1 cellular context compared by ENCODE assay signal in the genomic region with DNA sequence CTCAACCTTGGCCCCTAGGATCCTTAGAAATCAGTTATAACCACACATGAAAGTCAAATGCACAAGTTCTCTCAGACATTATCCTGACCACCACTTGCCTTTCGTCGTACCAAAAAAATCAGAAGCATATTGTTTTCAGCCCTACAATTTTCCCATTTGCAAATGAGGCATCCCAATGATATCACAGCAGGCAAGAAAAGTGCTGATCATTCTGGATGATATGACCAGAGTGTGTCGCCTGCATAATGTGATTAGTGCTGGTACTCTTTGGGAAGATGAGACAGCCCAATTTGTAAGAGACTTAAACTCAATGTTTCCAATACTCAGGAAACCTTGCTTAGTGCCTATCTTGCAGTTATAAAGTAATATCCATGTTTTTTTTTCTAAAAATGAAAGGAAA.
TF ChIP-seq lines count a peak whose summit lies in the region.

No MANE protein-coding gene starts in this region.

TF ChIP-seq in K562, 482 proteins besides CTCF, POLR2A, EP300 and RAD21 (continued from another document and continues in another):
- TF ChIP-seq, protein P1, sequence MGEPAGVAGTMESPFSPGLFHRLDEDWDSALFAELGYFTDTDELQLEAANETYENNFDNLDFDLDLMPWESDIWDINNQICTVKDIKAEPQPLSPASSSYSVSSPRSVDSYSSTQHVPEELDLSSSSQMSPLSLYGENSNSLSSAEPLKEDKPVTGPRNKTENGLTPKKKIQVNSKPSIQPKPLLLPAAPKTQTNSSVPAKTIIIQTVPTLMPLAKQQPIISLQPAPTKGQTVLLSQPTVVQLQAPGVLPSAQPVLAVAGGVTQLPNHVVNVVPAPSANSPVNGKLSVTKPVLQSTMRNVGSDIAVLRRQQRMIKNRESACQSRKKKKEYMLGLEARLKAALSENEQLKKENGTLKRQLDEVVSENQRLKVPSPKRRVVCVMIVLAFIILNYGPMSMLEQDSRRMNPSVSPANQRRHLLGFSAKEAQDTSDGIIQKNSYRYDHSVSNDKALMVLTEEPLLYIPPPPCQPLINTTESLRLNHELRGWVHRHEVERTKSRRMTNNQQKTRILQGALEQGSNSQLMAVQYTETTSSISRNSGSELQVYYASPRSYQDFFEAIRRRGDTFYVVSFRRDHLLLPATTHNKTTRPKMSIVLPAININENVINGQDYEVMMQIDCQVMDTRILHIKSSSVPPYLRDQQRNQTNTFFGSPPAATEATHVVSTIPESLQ (CRISPR knock-in tag; IDR thresholded peaks at IDR 0.05) = no peak
- TF ChIP-seq KLF6 (CRISPR knock-in tag; IDR thresholded peaks at IDR 0.05; ENCODE audit: borderline replicate concordance) = no peak
- TF ChIP-seq TCFL5 (CRISPR knock-in tag; conservative IDR thresholded peaks at IDR 0.05) = no peak
- 0 out of 2 replicates have a peak, but pooled peaks have one; percentile 33 for TF ChIP-seq SOX6 (IDR thresholded peaks at IDR 0.05)
- no peak for TF ChIP-seq ZNF23 (CRISPR knock-in tag; IDR thresholded peaks at IDR 0.05)
- TF ChIP-seq ZKSCAN8 (CRISPR knock-in tag; IDR thresholded peaks at IDR 0.05) = no peak
- TF ChIP-seq KLF10 (CRISPR knock-in tag; IDR thresholded peaks at IDR 0.05) = no peak
- TF ChIP-seq NCOR1 (IDR thresholded peaks at IDR 0.05) = peak; percentile 51
- no peak for TF ChIP-seq ZC3H11A (IDR thresholded peaks at IDR 0.05; ENCODE audit: low read depth, low read length)
- TF ChIP-seq HNRNPUL1 (IDR thresholded peaks at IDR 0.05; ENCODE audit: low read length) = no peak
- TF ChIP-seq MAFG (tag; conservative IDR thresholded peaks at IDR 0.05) = peak; percentile 63
- peak; percentile 60 for TF ChIP-seq TCF3 (CRISPR knock-in tag; IDR thresholded peaks at IDR 0.05)
- no peak for TF ChIP-seq SRSF7 (optimal IDR thresholded peaks at IDR 0.05; ENCODE audit: low read depth, low read length)
- peak in 1 of 2 experiments; percentile 44; a peak in 2 of 4 replicates for TF ChIP-seq RCOR1 (IDR thresholded peaks at IDR 0.05; ENCODE audit: borderline replicate concordance in 1 of 2, low read depth in 2 of 2, low read length in 2 of 2)
- TF ChIP-seq, protein P2, sequence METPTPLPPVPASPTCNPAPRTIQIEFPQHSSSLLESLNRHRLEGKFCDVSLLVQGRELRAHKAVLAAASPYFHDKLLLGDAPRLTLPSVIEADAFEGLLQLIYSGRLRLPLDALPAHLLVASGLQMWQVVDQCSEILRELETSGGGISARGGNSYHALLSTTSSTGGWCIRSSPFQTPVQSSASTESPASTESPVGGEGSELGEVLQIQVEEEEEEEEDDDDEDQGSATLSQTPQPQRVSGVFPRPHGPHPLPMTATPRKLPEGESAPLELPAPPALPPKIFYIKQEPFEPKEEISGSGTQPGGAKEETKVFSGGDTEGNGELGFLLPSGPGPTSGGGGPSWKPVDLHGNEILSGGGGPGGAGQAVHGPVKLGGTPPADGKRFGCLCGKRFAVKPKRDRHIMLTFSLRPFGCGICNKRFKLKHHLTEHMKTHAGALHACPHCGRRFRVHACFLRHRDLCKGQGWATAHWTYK (CRISPR knock-in tag; IDR thresholded peaks at IDR 0.05) = no peak
- TF ChIP-seq ZNF316 (IDR thresholded peaks at IDR 0.05) = peak; percentile 78
- TF ChIP-seq TEAD4 (IDR thresholded peaks at IDR 0.05; ENCODE audit: low read length) = peak; percentile 66
- TF ChIP-seq TEAD4 (CRISPR knock-in tag; IDR thresholded peaks at IDR 0.05; ENCODE audit: borderline replicate concordance) = no peak
- no peak for TF ChIP-seq JUNB (CRISPR knock-in tag; conservative IDR thresholded peaks at IDR 0.05)
- TF ChIP-seq STAT5B (CRISPR knock-in tag; IDR thresholded peaks at IDR 0.05) = no peak
- no peak for TF ChIP-seq ASH1L (IDR thresholded peaks at IDR 0.05; ENCODE audit: borderline replicate concordance, low read depth, partially characterized antibody)
- no peak for TF ChIP-seq MCM5 (IDR thresholded peaks at IDR 0.05; ENCODE audit: low read depth)
- TF ChIP-seq SAP30 (IDR thresholded peaks at IDR 0.05; ENCODE audit: borderline replicate concordance, insufficient read depth, low read depth, low read length, poor library complexity, severe bottlenecking) = no peak
- TF ChIP-seq, protein P3, sequence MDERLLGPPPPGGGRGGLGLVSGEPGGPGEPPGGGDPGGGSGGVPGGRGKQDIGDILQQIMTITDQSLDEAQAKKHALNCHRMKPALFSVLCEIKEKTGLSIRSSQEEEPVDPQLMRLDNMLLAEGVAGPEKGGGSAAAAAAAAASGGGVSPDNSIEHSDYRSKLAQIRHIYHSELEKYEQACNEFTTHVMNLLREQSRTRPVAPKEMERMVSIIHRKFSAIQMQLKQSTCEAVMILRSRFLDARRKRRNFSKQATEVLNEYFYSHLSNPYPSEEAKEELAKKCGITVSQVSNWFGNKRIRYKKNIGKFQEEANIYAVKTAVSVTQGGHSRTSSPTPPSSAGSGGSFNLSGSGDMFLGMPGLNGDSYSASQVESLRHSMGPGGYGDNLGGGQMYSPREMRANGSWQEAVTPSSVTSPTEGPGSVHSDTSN (CRISPR knock-in tag; IDR thresholded peaks at IDR 0.05; ENCODE audit: low read depth) = no peak
- TF ChIP-seq, protein P3 (tag; conservative IDR thresholded peaks at IDR 0.05; ENCODE audit: low read depth) = no peak
- peak; percentile 54; the same call in 1 of the 2 replicates for TF ChIP-seq POLR2AphosphoS5 (IDR thresholded peaks at IDR 0.05; ENCODE audit: control insufficient read depth, insufficient read depth, low read depth, low read length)
- TF ChIP-seq EGR1 (conservative IDR thresholded peaks at IDR 0.05) = no peak
- peak; percentile 53 for TF ChIP-seq SMARCA4 (IDR thresholded peaks at IDR 0.05)
- TF ChIP-seq BDP1 (IDR thresholded peaks at IDR 0.05; ENCODE audit: insufficient read depth, insufficient read length) = no peak
- TF ChIP-seq SAFB2 (IDR thresholded peaks at IDR 0.05; ENCODE audit: borderline replicate concordance, low read depth, low read length, severe bottlenecking) = no peak
- TF ChIP-seq TAF1 (IDR thresholded peaks at IDR 0.05; ENCODE audit: control insufficient read depth, extremely low read depth, insufficient read depth, low read length, severe bottlenecking) = no peak
- no peak for TF ChIP-seq RBFOX2 (IDR thresholded peaks at IDR 0.05; ENCODE audit: low read depth, low read length)
- TF ChIP-seq NFIC (IDR thresholded peaks at IDR 0.05) = peak; percentile 15; the same call in 1 of the 2 replicates
- TF ChIP-seq, protein P4, sequence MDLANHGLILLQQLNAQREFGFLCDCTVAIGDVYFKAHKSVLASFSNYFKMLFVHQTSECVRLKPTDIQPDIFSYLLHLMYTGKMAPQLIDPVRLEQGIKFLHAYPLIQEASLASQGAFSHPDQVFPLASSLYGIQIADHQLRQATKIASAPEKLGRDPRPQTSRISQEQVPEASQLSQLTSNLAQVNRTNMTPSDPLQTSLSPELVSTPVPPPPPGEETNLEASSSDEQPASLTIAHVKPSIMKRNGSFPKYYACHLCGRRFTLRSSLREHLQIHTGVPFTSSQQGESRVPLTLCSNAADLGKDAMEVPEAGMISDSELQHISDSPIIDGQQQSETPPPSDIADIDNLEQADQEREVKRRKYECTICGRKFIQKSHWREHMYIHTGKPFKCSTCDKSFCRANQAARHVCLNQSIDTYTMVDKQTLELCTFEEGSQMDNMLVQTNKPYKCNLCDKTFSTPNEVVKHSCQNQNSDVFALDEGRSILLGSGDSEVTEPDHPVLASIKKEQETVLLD (IDR thresholded peaks at IDR 0.05) = no peak
- TF ChIP-seq TCF7L2 (IDR thresholded peaks at IDR 0.05; ENCODE audit: low read depth, low read length) = no peak
- TF ChIP-seq, protein P5, sequence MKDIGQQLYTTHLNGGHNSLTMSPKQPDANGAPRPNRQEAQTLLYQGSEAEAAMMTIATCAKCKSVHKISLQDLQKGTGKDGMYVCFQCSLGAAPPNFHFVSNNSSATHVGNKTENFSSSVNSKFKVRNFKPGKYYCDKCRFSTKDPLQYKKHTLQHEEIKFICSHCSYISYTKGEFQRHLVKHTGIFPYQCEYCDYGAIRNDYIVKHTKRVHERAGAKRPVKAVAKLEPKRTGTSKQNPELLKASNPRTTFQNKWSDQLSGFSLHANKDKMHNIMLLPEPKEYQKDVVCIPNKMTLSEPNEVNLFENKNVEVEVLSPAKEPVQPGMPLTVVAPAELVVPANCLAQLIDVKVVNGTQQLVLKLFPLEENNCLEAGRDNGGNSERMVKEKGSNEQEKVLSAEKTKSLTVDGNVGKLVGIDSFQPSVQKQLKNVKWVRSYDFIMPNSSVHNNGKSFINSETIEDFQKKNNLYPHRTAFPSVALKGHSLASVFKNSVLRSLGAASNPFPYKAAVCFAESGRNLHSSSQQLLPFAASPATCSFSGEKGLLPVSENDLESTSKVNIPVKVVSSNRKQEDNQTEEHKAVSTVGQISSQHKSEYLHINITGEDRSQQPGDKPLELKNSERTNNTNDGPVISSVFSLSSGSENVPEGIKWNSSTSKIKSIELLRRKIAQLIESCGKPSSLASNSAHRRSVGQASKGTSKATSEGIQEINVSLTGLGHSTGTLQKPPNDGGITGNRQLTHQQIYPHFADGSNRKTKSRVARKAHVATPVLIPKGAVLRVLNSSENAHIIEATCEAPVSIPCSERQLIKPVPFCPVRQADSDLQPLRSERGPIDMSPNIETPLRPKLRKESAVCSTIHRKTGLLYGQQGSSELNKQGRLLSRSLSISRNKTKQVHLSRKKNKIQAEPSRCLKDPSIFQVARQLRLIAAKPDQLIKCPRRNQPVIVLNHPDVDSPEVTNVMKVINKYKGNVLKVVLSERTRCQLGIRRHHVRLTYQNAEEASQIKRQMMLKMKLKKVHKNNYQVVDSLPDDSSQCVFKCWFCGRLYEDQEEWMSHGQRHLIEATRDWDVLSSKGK (CRISPR knock-in tag; IDR thresholded peaks at IDR 0.05) = no peak
- TF ChIP-seq, protein P6, sequence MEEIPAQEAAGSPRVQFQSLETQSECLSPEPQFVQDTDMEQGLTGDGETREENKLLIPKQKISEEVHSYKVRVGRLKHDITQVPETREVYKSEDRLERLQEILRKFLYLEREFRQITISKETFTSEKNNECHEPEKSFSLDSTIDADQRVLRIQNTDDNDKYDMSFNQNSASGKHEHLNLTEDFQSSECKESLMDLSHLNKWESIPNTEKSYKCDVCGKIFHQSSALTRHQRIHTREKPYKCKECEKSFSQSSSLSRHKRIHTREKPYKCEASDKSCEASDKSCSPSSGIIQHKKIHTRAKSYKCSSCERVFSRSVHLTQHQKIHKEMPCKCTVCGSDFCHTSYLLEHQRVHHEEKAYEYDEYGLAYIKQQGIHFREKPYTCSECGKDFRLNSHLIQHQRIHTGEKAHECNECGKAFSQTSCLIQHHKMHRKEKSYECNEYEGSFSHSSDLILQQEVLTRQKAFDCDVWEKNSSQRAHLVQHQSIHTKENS (CRISPR knock-in tag; IDR thresholded peaks at IDR 0.05) = no peak
- no peak for TF ChIP-seq KAT7 (CRISPR knock-in tag; IDR thresholded peaks at IDR 0.05; ENCODE audit: borderline replicate concordance)
- TF ChIP-seq KLF16 (IDR thresholded peaks at IDR 0.05) = no peak
- TF ChIP-seq RHOXF2B (CRISPR knock-in tag; conservative IDR thresholded peaks at IDR 0.05) = no peak
- TF ChIP-seq ZKSCAN1 (IDR thresholded peaks at IDR 0.05; ENCODE audit: low read depth, low read length) = no peak
- no peak for TF ChIP-seq ZNF589 (CRISPR knock-in tag; IDR thresholded peaks at IDR 0.05; ENCODE audit: low read depth)
- TF ChIP-seq, protein P7, sequence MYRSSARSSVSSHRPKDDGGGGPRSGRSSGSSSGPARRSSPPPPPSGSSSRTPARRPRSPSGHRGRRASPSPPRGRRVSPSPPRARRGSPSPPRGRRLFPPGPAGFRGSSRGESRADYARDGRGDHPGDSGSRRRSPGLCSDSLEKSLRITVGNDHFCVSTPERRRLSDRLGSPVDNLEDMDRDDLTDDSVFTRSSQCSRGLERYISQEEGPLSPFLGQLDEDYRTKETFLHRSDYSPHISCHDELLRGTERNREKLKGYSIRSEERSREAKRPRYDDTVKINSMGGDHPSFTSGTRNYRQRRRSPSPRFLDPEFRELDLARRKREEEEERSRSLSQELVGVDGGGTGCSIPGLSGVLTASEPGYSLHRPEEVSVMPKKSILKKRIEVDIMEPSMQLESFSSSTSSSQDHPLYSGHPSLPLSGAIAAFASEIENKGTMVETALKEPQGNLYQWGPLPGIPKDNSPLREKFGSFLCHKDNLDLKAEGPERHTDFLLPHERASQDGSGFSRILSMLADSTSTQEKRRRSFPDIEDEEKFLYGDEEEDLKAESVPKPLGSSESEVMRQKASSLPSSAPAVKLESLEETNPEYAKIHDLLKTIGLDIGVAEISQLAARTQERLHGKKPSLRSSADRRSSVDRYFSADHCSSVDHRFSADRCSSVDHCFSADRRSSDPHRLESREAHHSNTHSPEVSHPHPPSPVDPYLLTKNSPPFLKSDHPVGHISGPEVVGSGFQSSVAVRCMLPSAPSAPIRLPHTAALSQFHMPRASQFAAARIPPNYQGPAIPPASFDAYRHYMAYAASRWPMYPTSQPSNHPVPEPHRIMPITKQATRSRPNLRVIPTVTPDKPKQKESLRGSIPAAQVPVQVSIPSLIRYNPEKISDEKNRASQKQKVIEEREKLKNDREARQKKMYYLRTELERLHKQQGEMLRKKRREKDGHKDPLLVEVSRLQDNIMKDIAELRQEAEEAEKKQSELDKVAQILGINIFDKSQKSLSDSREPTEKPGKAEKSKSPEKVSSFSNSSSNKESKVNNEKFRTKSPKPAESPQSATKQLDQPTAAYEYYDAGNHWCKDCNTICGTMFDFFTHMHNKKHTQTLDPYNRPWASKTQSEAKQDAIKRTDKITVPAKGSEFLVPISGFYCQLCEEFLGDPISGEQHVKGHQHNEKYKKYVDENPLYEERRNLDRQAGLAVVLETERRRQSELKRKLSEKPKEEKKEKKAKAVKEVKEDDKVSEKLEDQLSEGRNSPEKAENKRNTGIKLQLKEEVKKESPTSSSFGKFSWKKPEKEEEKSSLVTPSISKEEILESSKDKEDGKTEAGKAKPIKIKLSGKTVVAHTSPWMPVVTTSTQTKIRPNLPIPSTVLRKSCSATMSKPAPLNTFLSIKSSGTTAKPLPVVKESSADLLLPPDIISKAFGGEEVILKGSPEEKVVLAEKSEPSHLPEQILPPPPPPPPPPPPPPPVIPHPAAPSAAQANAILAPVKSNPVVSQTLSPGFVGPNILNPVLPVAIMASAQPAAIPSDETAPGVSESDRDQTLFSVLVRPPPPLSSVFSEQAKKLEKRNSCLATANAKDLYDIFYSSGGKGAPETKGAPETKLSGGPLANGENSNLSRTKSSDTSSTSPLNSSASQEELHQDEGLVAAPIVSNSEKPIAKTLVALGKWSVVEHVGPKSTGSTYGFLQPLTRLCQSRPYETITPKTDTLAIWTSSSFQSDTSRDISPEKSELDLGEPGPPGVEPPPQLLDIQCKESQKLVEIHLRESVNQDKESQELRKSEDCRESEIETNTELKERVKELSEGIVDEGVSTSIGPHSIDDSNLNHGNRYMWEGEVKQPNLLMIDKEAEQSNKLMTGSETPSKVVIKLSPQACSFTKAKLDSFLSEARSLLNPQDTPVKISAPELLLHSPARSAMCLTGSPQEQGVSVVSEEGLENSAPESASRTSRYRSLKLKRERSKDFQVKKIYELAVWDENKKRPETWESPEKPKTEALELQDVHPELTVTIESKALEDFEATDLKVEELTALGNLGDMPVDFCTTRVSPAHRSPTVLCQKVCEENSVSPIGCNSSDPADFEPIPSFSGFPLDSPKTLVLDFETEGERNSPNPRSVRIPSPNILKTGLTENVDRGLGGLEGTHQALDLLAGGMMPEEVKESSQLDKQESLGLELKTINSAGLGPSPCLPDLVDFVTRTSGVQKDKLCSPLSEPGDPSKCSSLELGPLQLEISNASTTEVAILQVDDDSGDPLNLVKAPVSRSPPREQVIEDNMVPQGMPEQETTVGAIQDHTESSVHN (IDR thresholded peaks at IDR 0.05; ENCODE audit: borderline replicate concordance in 1 of 2, low read depth in 1 of 2) = no peak
